In genomic region chr20:10553326-10553984, GRCh38 we compare ENCODE assay signal across 7 cellular contexts.
DNase-seq lines count a peak whose midpoint lies in the region; ATAC-seq, FAIRE-seq and TF ChIP-seq lines count a peak whose summit lies in the region.

No MANE protein-coding gene starts in this region.

- peak; percentile 83 for TF ChIP-seq CTCF in upper lobe of right lung (IDR thresholded peaks at IDR 0.05)

- POLR2A ChIA-PET in HEK293T (lab: Yijun Ruan, JAX), result no interaction called here

- H3K27me3 ChIP-seq in upper lobe of right lung, result no peaks in the 10 kb centered on the region

- peak; percentile 61 for DNase-seq in GM03348 (ENCODE audit: low spot score)
- DNase-seq in HEK293T (ENCODE audit: extremely low spot score), result peak; percentile 42
- DNase-seq in NCI-H146 (lab: John Stamatoyannopoulos, UW), result peak; percentile 76
- no peak for DNase-seq in epithelial cell of prostate (ENCODE audit: low read depth, low spot score)
- peak; percentile 58 for DNase-seq in mucosa of gallbladder (ENCODE audit: low spot score)
- peak; percentile 72 for DNase-seq in upper lobe of right lung

- H3K36me3 ChIP-seq in upper lobe of right lung, result no peaks in the 10 kb centered on the region

- H3K4me3 ChIP-seq in upper lobe of right lung, result no peak overlapping the region

- peak; percentile 87 for ATAC-seq in upper lobe of right lung

- H3K27ac ChIP-seq in epithelial cell of prostate, result peak overlapping the region; percentile 13
- no peak overlapping the region for H3K27ac ChIP-seq in upper lobe of right lung

- intact Hi-C loops in upper lobe of right lung (cut with DNase I), result loop anchor here (10.0 kb wide), 3 partner anchors 91 to 991 kb away; no protein-coding TSS in a partner anchor

- no peaks in the 10 kb centered on the region for H3K9me3 ChIP-seq in upper lobe of right lung

- peak; percentile 95 for FAIRE-seq in TTC549 (lab: Jason Lieb, UNC)

- CTCF ChIA-PET in HEK293T (lab: Yijun Ruan, JAX), result interaction anchor here (0.6 to 0.7 kb wide), 2 partner anchors 82 to 857 kb away, joined by 3 read pairs; no protein-coding TSS in a partner anchor

- peaks cover 5% of the 10 kb centered on the region for H3K4me1 ChIP-seq in upper lobe of right lung

TF ChIP-seq in HEK293T, 16 proteins besides CTCF, POLR2A, EP300 and RAD21:
- TF ChIP-seq L3MBTL2 (conservative IDR thresholded peaks at IDR 0.05), result no peak
- TF ChIP-seq ZNF384 (IDR thresholded peaks at IDR 0.05), result no peak
- no peak for TF ChIP-seq ARNT (IDR thresholded peaks at IDR 0.05)
- no peak for TF ChIP-seq HDGF (IDR thresholded peaks at IDR 0.05; ENCODE audit: borderline replicate concordance)
- TF ChIP-seq FOXM1 (IDR thresholded peaks at IDR 0.05; ENCODE audit: borderline replicate concordance), result no peak
- no peak for TF ChIP-seq CTBP1 (IDR thresholded peaks at IDR 0.05; ENCODE audit: borderline replicate concordance)
- no peak for TF ChIP-seq SP1 (IDR thresholded peaks at IDR 0.05)
- TF ChIP-seq ELF4 (IDR thresholded peaks at IDR 0.05), result no peak
- TF ChIP-seq TARDBP (IDR thresholded peaks at IDR 0.05), result no peak
- TF ChIP-seq NFRKB (IDR thresholded peaks at IDR 0.05), result no peak
